Comparison of ENCODE assay signal across 8 cellular contexts in the genomic region with DNA sequence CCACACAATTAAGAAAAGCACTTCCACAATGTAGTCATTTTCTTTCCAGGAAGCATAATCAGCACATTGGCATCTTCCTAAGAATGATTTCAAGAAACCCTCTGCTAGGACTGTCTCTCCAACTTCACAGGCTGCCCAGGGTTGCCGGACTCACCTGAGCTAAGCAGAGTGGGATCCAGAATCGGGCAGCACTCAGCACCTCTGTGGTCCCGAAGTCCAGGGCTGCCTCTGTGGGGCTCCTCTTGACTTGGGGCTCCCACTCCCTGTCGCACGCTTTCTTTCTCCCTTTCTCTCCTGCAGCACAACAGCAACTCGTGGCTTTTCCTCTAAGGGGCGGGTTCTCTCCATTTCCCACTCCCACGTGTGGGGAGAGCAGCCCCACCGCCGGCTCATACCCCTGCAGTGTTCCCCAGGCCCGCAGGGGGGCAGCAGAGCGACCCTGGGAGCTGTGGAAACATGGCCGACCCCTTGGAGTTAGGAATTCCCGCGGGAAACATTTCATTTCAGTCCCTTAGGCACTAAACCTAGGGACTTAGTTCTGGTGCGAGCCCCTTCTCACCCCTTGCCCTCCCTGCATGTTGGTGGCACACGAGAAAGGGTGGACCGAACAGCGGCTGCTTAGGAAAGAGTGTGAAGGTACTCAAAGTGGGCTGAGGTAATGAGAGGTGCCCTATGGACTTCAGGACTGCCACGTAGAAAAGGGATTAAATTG. TPM values are rescaled to one million over a fixed set of nuclear protein-coding genes. Genes with fewer than 3 reads are reported as not detected.
DNase-seq lines count a peak whose midpoint lies in the region; ATAC-seq and TF ChIP-seq lines count a peak whose summit lies in the region.

A gene with protein sequence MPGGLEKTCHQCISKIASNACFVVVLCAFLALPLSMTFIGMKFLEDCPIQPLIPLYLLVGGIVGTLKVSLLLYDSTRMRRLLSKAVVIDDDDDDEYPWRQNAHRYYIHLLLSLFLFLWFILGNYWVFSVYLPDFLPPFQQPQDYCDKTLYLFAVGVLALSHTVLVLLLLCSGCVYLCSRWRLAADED (minus strand): TSS at position 316 of the 712 bp plus-strand sequence. CDS start 6,647 bp downstream, outside the sequence.

- H3K4me3 ChIP-seq in endodermal cell (ENCODE audit: low read length), result peak within 1 kb of the TSS; percentile 12

- no peaks in the 10 kb centered on the region for H3K9me3 Mint-ChIP-seq in activated CD4-positive, alpha-beta memory T cell treated with anti-CD3 and anti-CD28 coated beads for 36 hours
- peaks cover 11% of the 10 kb centered on the region for H3K9me3 Mint-ChIP-seq in endodermal cell

- no peaks in the 10 kb centered on the region for H3K36me3 ChIP-seq in endodermal cell (ENCODE audit: control insufficient read depth, insufficient read depth, low read length)

- peaks cover 16% of the 10 kb centered on the region for H3K4me1 Mint-ChIP-seq in activated CD4-positive, alpha-beta memory T cell treated with anti-CD3 and anti-CD28 coated beads for 36 hours (ENCODE audit: low read depth)
- peaks cover 32% of the 10 kb centered on the region for H3K4me1 Mint-ChIP-seq in endodermal cell

- H3K9me3 ChIP-seq in endodermal cell (ENCODE audit: control insufficient read depth, low read length), result no peaks in the 10 kb centered on the region

- H3K4me1 ChIP-seq in endodermal cell (ENCODE audit: control insufficient read depth, insufficient read depth, low read length), result peaks cover 16% of the 10 kb centered on the region

- intact Hi-C loops in activated CD4-positive, alpha-beta memory T cell treated with anti-CD3 and anti-CD28 coated beads for 36 hours (cut with micrococcal nuclease), result loop anchor here (2.0 to 5.0 kb wide), 2 partner anchors 167 to 282 kb away; a partner anchor contains a TSS
- intact Hi-C loops in posterior vena cava (cut with DNase I), result no loop called here

- H3K27me3 Mint-ChIP-seq in activated CD4-positive, alpha-beta memory T cell treated with anti-CD3 and anti-CD28 coated beads for 36 hours, result peaks cover 4% of the 10 kb centered on the region
- no peaks in the 10 kb centered on the region for H3K27me3 Mint-ChIP-seq in endodermal cell (ENCODE audit: insufficient read depth)

- CTCF ChIA-PET in activated CD4-positive, alpha-beta memory T cell treated with anti-CD3 and anti-CD28 coated beads for 36 hours (lab: Charles Lee), result interaction anchor here (0.7 to 3.3 kb wide), 19 partner anchors 10 to 504 kb away, joined by 3 to 25 read pairs (median 4); no protein-coding TSS in a partner anchor

- DNase-seq in AG20443 (ENCODE audit: low spot score) (peak; percentile 86), GM19240 (ENCODE audit: insufficient read length, low spot score) (peak; percentile 76), NCI-H2029 (lab: John Stamatoyannopoulos, UW) (peak; percentile 4), endodermal cell (peak; percentile 90), midbrain (lab: John Stamatoyannopoulos, UW) (peak; percentile 31), posterior vena cava (ENCODE audit: low spot score) (no peak)
- DNase-seq in activated CD4-positive, alpha-beta memory T cell treated with anti-CD3 and anti-CD28 coated beads for 36 hours, result peak; percentile 74
- DNase-seq in stimulated activated naive CD8-positive, alpha-beta T cell treated with anti-CD3 and anti-CD28 coated beads, Interleukin-15, Interleukin-2, amounts not matched to agents 100 U/mL and 50 U/mL, for 24 hours, result peak; percentile 80

- no peak within 1 kb of the TSS for H3K27ac ChIP-seq in endodermal cell (ENCODE audit: low read depth, low read length)

- no peak within 1 kb of the TSS for H3K9ac ChIP-seq in endodermal cell (ENCODE audit: extremely low read depth, low read length, poor library complexity, severe bottlenecking)

- POLR2A ChIA-PET in activated CD4-positive, alpha-beta memory T cell treated with anti-CD3 and anti-CD28 coated beads for 36 hours (lab: Charles Lee), result no interaction called here

- ATAC-seq in stimulated activated naive CD8-positive, alpha-beta T cell treated with anti-CD3 and anti-CD28 coated beads, Interleukin-15, Interleukin-2, amounts not matched to agents 100 U/mL and 50 U/mL, for 24 hours, result peak; percentile 69

- TF ChIP-seq CTCF in endodermal cell (conservative IDR thresholded peaks at IDR 0.05), result peak; percentile 95

- H3K4me3 Mint-ChIP-seq in activated CD4-positive, alpha-beta memory T cell treated with anti-CD3 and anti-CD28 coated beads for 36 hours, result peak within 1 kb of the TSS; percentile 27
- H3K4me3 Mint-ChIP-seq in endodermal cell, result peak within 1 kb of the TSS; percentile 13

- H3K36me3 Mint-ChIP-seq in activated CD4-positive, alpha-beta memory T cell treated with anti-CD3 and anti-CD28 coated beads for 36 hours, result no peaks in the 10 kb centered on the region
- H3K36me3 Mint-ChIP-seq in endodermal cell (ENCODE audit: low read depth), result no peaks in the 10 kb centered on the region

- WGBS in endodermal cell (ENCODE audit: insufficient coverage in 1 of 2, insufficient read length in 1 of 2), 2 experiments, result 42 to 55% methylated on average over 11 to 20 of the region's 20 CpGs

- no peak within 1 kb of the TSS for H3K27ac Mint-ChIP-seq in activated CD4-positive, alpha-beta memory T cell treated with anti-CD3 and anti-CD28 coated beads for 36 hours
- peak within 1 kb of the TSS; percentile 82 for H3K27ac Mint-ChIP-seq in endodermal cell

- no peaks in the 10 kb centered on the region for H3K27me3 ChIP-seq in endodermal cell (ENCODE audit: control insufficient read depth, insufficient read depth, low read length, poor library complexity, severe bottlenecking)

RNA-seq across cellular contexts. Expression of the gene that starts here (rescaled TPM):
- total RNA-seq in activated CD4-positive, alpha-beta memory T cell treated with anti-CD3 and anti-CD28 coated beads for 36 hours, result under 1 TPM; 0.10 to 0.31 TPM
- total RNA-seq in endodermal cell, result under 1 TPM; 0.62 TPM
- 0.11 TPM for polyA plus RNA-seq in endodermal cell (2013, experiment 1 of 2)
- 0.58 TPM for polyA plus RNA-seq in endodermal cell (2013, experiment 2 of 2)
- total RNA-seq in posterior vena cava, result under 1 TPM; 0.10 to 0.14 TPM

Comparison
In these comparisons a context has a peak if more than half of its experiments do, and no peak if none do; other contexts are left out.
1. Peak in DNase-seq in activated CD4-positive, alpha-beta memory T cell treated with anti-CD3 and anti-CD28 coated beads for 36 hours; RNA of the gene not detected or under 1 TPM.
2. Peak in DNase-seq and H3K4me3 ChIP-seq in endodermal cell; RNA of the gene not detected or under 1 TPM.